ENCODE assay signal across 20 cellular contexts in genomic region chr2:142536501-142536900, GRCh38.
A peak's percentile ranks its signal among the peaks of the same experiment; 100 is the strongest.
DNase-seq lines count a peak whose midpoint lies in the region; TF ChIP-seq lines count a peak whose summit lies in the region.
"Had no signal": no experiment of that assay in that cellular context is flagged by ENCODE, and none has a peak within 500 bp of the region (broad histone marks: within the 10 kb centered on the region; RNA-seq: fewer than 3 reads in every experiment).

No MANE protein-coding gene starts in this region.

- no peaks in the 10 kb centered on the region for H3K27me3 Mint-ChIP-seq in neural progenitor cell (ENCODE audit: insufficient read depth, low read depth)
- H3K27me3 Mint-ChIP-seq: B cell had no signal

- H4K20me1 ChIP-seq in neural progenitor cell (ENCODE audit: low read depth), result no peaks in the 10 kb centered on the region
- H4K20me1 ChIP-seq: BLaER1 treated with 17β-estradiol and CSF1 and Interleukin-3, amounts not matched to agents 10 nM and 100 nM had no signal

- H3K9me3 ChIP-seq in A673 (ENCODE audit: low read depth, low read length, poor library complexity, severe bottlenecking) (no peaks in the 10 kb centered on the region), neural progenitor cell (ENCODE audit: low read depth) (no peaks in the 10 kb centered on the region)
- H3K9me3 ChIP-seq: A549 had no signal

- POLR2A ChIA-PET in A673 (lab: Charles Lee; ENCODE audit: low non-redundant PET), result no interaction called here

- peak; percentile 83 for DNase-seq in A673 (ENCODE audit: low spot score)
- peak; percentile 9 for DNase-seq in NCI-H446 treated with DMSO at 0.1 percent for 48 hours (lab: John Stamatoyannopoulos, UW)
- peak; percentile 42 for DNase-seq in kidney tubule cell (ENCODE audit: low spot score)
- peak; percentile 65 for DNase-seq in renal cortical epithelial cell (ENCODE audit: low read depth)
- no peak for DNase-seq in middle frontal gyrus (ENCODE audit: extremely low spot score, low spot score)
- no peak for DNase-seq in SW480 (ENCODE audit: low spot score)
- DNase-seq in neural progenitor cell (ENCODE audit: low spot score), result no peak
- DNase-seq: CD8-positive, alpha-beta T cell; DMS 273 treated with DMSO at 0.1 percent for 48 hours; DMS53; DND-41; EL; GM23248; HCEC 1CT had no signal

- H3K9me3 Mint-ChIP-seq in neural progenitor cell, result no peaks in the 10 kb centered on the region
- H3K9me3 Mint-ChIP-seq: CD8-positive, alpha-beta T cell had no signal

- H3K27me3 ChIP-seq in A673 (replicated peaks; ENCODE audit: insufficient read depth, low read depth, low read length, poor library complexity), result no peaks in the 10 kb centered on the region
- no peaks in the 10 kb centered on the region for H3K27me3 ChIP-seq in neural progenitor cell
- H3K27me3 ChIP-seq: BLaER1 treated with 17β-estradiol and CSF1 and Interleukin-3, amounts not matched to agents 10 nM and 100 nM had no signal

- H3K36me3 ChIP-seq in A673 (ENCODE audit: insufficient read depth, low read length, poor library complexity, severe bottlenecking), result peaks cover 6% of the 10 kb centered on the region
- H3K36me3 ChIP-seq in neural progenitor cell, result no peaks in the 10 kb centered on the region
- H3K36me3 ChIP-seq: BLaER1 treated with 17β-estradiol and CSF1 and Interleukin-3, amounts not matched to agents 10 nM and 100 nM had no signal

- H3K79me2 ChIP-seq in neural progenitor cell (ENCODE audit: low read depth), result no peaks in the 10 kb centered on the region

- peaks cover 8% of the 10 kb centered on the region for H3K4me1 Mint-ChIP-seq in neural progenitor cell
- H3K4me1 Mint-ChIP-seq: B cell had no signal

- no peak overlapping the region for H2AFZ ChIP-seq in neural progenitor cell (replicated peaks)
- H2AFZ ChIP-seq: GM23248 had no signal

- no peak overlapping the region for H3K4me3 Mint-ChIP-seq in neural progenitor cell
- H3K4me3 Mint-ChIP-seq: B cell; CD8-positive, alpha-beta T cell had no signal

- H3K4me3 ChIP-seq in A673 (ENCODE audit: low read depth, low read length, poor library complexity, severe bottlenecking) (peak overlapping the region; percentile 39), neural progenitor cell (no peak overlapping the region)
- H3K4me3 ChIP-seq: A549; BLaER1 treated with 17β-estradiol and CSF1 and Interleukin-3, amounts not matched to agents 10 nM and 100 nM; GM12878; GM23248 had no signal

- H3K36me3 Mint-ChIP-seq in neural progenitor cell, result no peaks in the 10 kb centered on the region
- H3K36me3 Mint-ChIP-seq: CD8-positive, alpha-beta T cell had no signal

- H3K4me1 ChIP-seq in A673 (ENCODE audit: insufficient read depth, low read length, poor library complexity, severe bottlenecking) (peaks cover 24% of the 10 kb centered on the region), neural progenitor cell (no peaks in the 10 kb centered on the region)
- H3K4me1 ChIP-seq: A549 had no signal

- H3K27ac ChIP-seq in A673 (ENCODE audit: low read depth, low read length, poor library complexity, severe bottlenecking) (peak overlapping the region; percentile 78), neural progenitor cell (no peak overlapping the region)
- H3K27ac ChIP-seq: 22Rv1; A549; BLaER1 treated with 17β-estradiol and CSF1 and Interleukin-3, amounts not matched to agents 10 nM and 100 nM; GM23248; HL-60 had no signal

- CTCF ChIA-PET in A673 (lab: Charles Lee), result no interaction called here

- no peak overlapping the region for H3K4me2 ChIP-seq in neural progenitor cell
- H3K4me2 ChIP-seq: A549; BLaER1 treated with 17β-estradiol and CSF1 and Interleukin-3, amounts not matched to agents 10 nM and 100 nM had no signal

- no peak for TF ChIP-seq CTCF in A673 (conservative IDR thresholded peaks at IDR 0.05; ENCODE audit: low read depth, low read length)
- no peak for TF ChIP-seq CTCF in neural progenitor cell (IDR thresholded peaks at IDR 0.05)

- intact Hi-C loops in A673 (cut with micrococcal nuclease; ENCODE audit: unreplicated experiment), result no loop called here

- no peak overlapping the region for H3K27ac Mint-ChIP-seq in neural progenitor cell
- H3K27ac Mint-ChIP-seq: B cell; CD8-positive, alpha-beta T cell had no signal

- no peaks in the 10 kb centered on the region for H3F3A ChIP-seq in neural progenitor cell (ENCODE audit: low read depth)

- BruUV-seq in A673 (replicated peaks; lab: Mats Ljungman, UMichigan), result no TSS peak

- H3K9ac ChIP-seq in neural progenitor cell, result no peak overlapping the region
- H3K9ac ChIP-seq: BLaER1 treated with 17β-estradiol and CSF1 and Interleukin-3, amounts not matched to agents 10 nM and 100 nM; GM23248 had no signal

Comparison
In these comparisons a context has a peak if more than half of its experiments do, and no peak if none do; other contexts are left out.
1. DNase-seq: peak in A673 (single experiment), NCI-H446 treated with DMSO at 0.1 percent for 48 hours (single experiment), kidney tubule cell (single experiment) and renal cortical epithelial cell (single experiment); none in middle frontal gyrus (single experiment), SW480 (single experiment) and neural progenitor cell (single experiment).